12 cellular contexts compared by ENCODE assay signal in the genomic region with DNA sequence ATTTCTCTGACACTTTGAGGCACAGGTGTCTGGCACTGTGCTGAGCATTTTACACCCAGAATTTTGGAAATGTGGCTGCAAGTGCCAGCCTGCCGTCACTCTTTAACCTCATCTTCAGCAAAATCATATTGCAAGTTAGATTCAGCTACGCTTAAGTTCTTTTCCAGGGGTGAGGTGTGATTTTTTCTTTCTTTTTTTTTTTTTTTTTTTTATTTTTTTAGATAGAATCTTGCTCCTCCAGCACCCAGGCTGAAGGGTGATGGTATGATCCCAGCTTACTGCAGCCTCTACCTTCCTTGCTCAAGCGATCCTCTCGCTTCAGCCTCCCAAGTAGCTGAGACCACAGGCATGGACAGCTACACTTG. TPM values are rescaled to one million over a fixed set of nuclear protein-coding genes. Genes with fewer than 3 reads are reported as not detected.
A peak's percentile ranks its signal among the peaks of the same experiment; 100 is the strongest.
DNase-seq lines count a peak whose midpoint lies in the region; ATAC-seq, FAIRE-seq and TF ChIP-seq lines count a peak whose summit lies in the region.
"Had no signal": no experiment of that assay in that cellular context is flagged by ENCODE, and none has a peak within 500 bp of the region (broad histone marks: within the 10 kb centered on the region; RNA-seq: fewer than 3 reads in every experiment).

No MANE protein-coding gene starts in this region.

- no peak for DNase-seq in activated CD8-positive, alpha-beta memory T cell treated with anti-CD3 and anti-CD28 coated beads, Interleukin-2, amount 10 ng/mL, durations not matched to agents 7 days and 5 days
- DNase-seq in activated CD8-positive, alpha-beta memory T cell treated with anti-CD3 and anti-CD28 coated beads, Interleukin-2, amount 50 U/mL, for 48 hours = no peak
- DNase-seq in bronchial epithelial cell (ENCODE audit: low read depth) (no peak), kidney glomerular epithelial cell (lab: John Stamatoyannopoulos, UW) (no peak), ACHN (no peak)
- no peak for DNase-seq in stimulated activated naive CD8-positive, alpha-beta T cell treated with anti-CD3 and anti-CD28 coated beads, Interleukin-15, amount 100 ng/mL, for 72 hours
- DNase-seq: NCI-H1436 treated with DMSO at 0.1 percent for 48 hours, testis had no signal

- FAIRE-seq in bronchial epithelial cell (lab: Jason Lieb, UNC) = no peak
- FAIRE-seq: colon had no signal

- peak overlapping the region; percentile 79 for H3K27ac Mint-ChIP-seq in activated CD8-positive, alpha-beta memory T cell treated with anti-CD3 and anti-CD28 coated beads, Interleukin-2, amount 10 ng/mL, durations not matched to agents 7 days and 5 days
- H3K27ac Mint-ChIP-seq in stimulated activated naive CD8-positive, alpha-beta T cell treated with anti-CD3 and anti-CD28 coated beads, Interleukin-15, amount 100 ng/mL, for 72 hours = peak overlapping the region; percentile 99

- CTCF ChIA-PET in activated CD8-positive, alpha-beta memory T cell treated with anti-CD3 and anti-CD28 coated beads, Interleukin-2, amount 10 ng/mL, durations not matched to agents 7 days and 5 days (lab: Charles Lee) = no interaction called here

- H3K4me3 Mint-ChIP-seq in activated CD8-positive, alpha-beta memory T cell treated with anti-CD3 and anti-CD28 coated beads, Interleukin-2, amount 10 ng/mL, durations not matched to agents 7 days and 5 days = peak overlapping the region; percentile 41
- peak overlapping the region; percentile 89 to 98 for H3K4me3 Mint-ChIP-seq in stimulated activated naive CD8-positive, alpha-beta T cell treated with anti-CD3 and anti-CD28 coated beads, Interleukin-15, amount 100 ng/mL, for 72 hours

- peaks cover 22% of the 10 kb centered on the region for H3K4me1 ChIP-seq in OCI-LY3 (ENCODE audit: low read length)

- H3K36me3 ChIP-seq in OCI-LY3 (replicated peaks; ENCODE audit: low read depth, low read length) (peaks cover 4% of the 10 kb centered on the region), bronchial epithelial cell (ENCODE audit: control insufficient read depth, insufficient read depth, low read length) (no peaks in the 10 kb centered on the region)
- H3K36me3 ChIP-seq: neutrophil had no signal

- peaks cover 11% of the 10 kb centered on the region; the same call in 1 of the 2 replicates for H3K27me3 ChIP-seq in OCI-LY3 (ENCODE audit: low read depth, low read length)
- H3K27me3 ChIP-seq in bronchial epithelial cell (ENCODE audit: control insufficient read depth, insufficient read depth, low read length) = no peaks in the 10 kb centered on the region
- H3K27me3 ChIP-seq: neutrophil, testis had no signal

- H3K4me2 ChIP-seq in OCI-LY3 (ENCODE audit: low read length) = peak overlapping the region; percentile 35; the same call in 1 of the 2 replicates

- no peak for TF ChIP-seq CTCF in OCI-LY3 (IDR thresholded peaks at IDR 0.05; ENCODE audit: low read depth, low read length)
- TF ChIP-seq CTCF in bronchial epithelial cell (IDR thresholded peaks at IDR 0.05; ENCODE audit: insufficient read depth, low read length, severe bottlenecking) = no peak

- H3K9me3 Mint-ChIP-seq in activated CD8-positive, alpha-beta memory T cell treated with anti-CD3 and anti-CD28 coated beads, Interleukin-2, amount 10 ng/mL, durations not matched to agents 7 days and 5 days (ENCODE audit: low read depth) = no peaks in the 10 kb centered on the region
- H3K9me3 Mint-ChIP-seq in stimulated activated naive CD8-positive, alpha-beta T cell treated with anti-CD3 and anti-CD28 coated beads, Interleukin-15, amount 100 ng/mL, for 72 hours = no peaks in the 10 kb centered on the region

- peaks cover 4% of the 10 kb centered on the region for H4K20me1 ChIP-seq in OCI-LY3 (ENCODE audit: insufficient read depth, low read length)

- H3K27ac ChIP-seq in OCI-LY3 (ENCODE audit: low read length) = no peak overlapping the region
- H3K27ac ChIP-seq: neutrophil, testis had no signal

- H3K79me2 ChIP-seq in OCI-LY3 (ENCODE audit: low read length) = peaks cover 25% of the 10 kb centered on the region

- ATAC-seq in activated CD8-positive, alpha-beta memory T cell treated with anti-CD3 and anti-CD28 coated beads, Interleukin-2, amount 10 ng/mL, durations not matched to agents 7 days and 5 days = no peak
- no peak for ATAC-seq in stimulated activated naive CD8-positive, alpha-beta T cell treated with anti-CD3 and anti-CD28 coated beads, Interleukin-15, amount 100 ng/mL, for 72 hours
- no peak for ATAC-seq in HG03354 (IDR thresholded peaks at IDR 0.05; ENCODE audit: poor library complexity, severe bottlenecking, unreplicated experiment)

- no peak overlapping the region for H2AFZ ChIP-seq in OCI-LY3 (ENCODE audit: low read depth, low read length)

- in situ Hi-C loops in ACHN (cut with HindIII; ENCODE audit: low pct_ligation_motif_present, low pct_unique_long_range_greater_than_20kb, low sequenced_read_pairs) = no loop called here

- H3K36me3 Mint-ChIP-seq in activated CD8-positive, alpha-beta memory T cell treated with anti-CD3 and anti-CD28 coated beads, Interleukin-2, amount 10 ng/mL, durations not matched to agents 7 days and 5 days = peaks cover 3% of the 10 kb centered on the region

- H3K4me3 ChIP-seq in OCI-LY3 (ENCODE audit: low read length) (no peak overlapping the region), bronchial epithelial cell (ENCODE audit: low read depth, low read length) (peak overlapping the region; percentile 1)
- H3K4me3 ChIP-seq: testis had no signal

- H3K27me3 Mint-ChIP-seq in activated CD8-positive, alpha-beta memory T cell treated with anti-CD3 and anti-CD28 coated beads, Interleukin-2, amount 10 ng/mL, durations not matched to agents 7 days and 5 days = peaks cover 2% of the 10 kb centered on the region
- peaks cover 9% of the 10 kb centered on the region for H3K27me3 Mint-ChIP-seq in stimulated activated naive CD8-positive, alpha-beta T cell treated with anti-CD3 and anti-CD28 coated beads, Interleukin-15, amount 100 ng/mL, for 72 hours

- H3K9me3 ChIP-seq in OCI-LY3 (ENCODE audit: insufficient read depth, low read length) = no peaks in the 10 kb centered on the region
- H3K9me3 ChIP-seq: neutrophil, testis had no signal

- peaks cover 29% of the 10 kb centered on the region for H3K4me1 Mint-ChIP-seq in activated CD8-positive, alpha-beta memory T cell treated with anti-CD3 and anti-CD28 coated beads, Interleukin-2, amount 10 ng/mL, durations not matched to agents 7 days and 5 days
- peaks cover 27% of the 10 kb centered on the region for H3K4me1 Mint-ChIP-seq in stimulated activated naive CD8-positive, alpha-beta T cell treated with anti-CD3 and anti-CD28 coated beads, Interleukin-15, amount 100 ng/mL, for 72 hours

- no peak overlapping the region for H3K9ac ChIP-seq in OCI-LY3 (ENCODE audit: low read length)

RNA-seq across cellular contexts. Expression of gene RCC2, which starts 2.5 kb away (rescaled TPM):
- total RNA-seq in activated CD8-positive, alpha-beta memory T cell treated with anti-CD3 and anti-CD28 coated beads, Interleukin-2, amount 10 ng/mL, durations not matched to agents 7 days and 5 days = 100 to 1,000 TPM; 133 to 194 TPM
- 135 and 152 TPM in 2 replicates for total RNA-seq in bronchial epithelial cell
